In genomic region chr7:51276091-51276605, GRCh38 we compare ENCODE assay signal across 29 cellular contexts. TPM values are rescaled to one million over a fixed set of nuclear protein-coding genes. Genes with fewer than 3 reads are reported as not detected.
DNase-seq lines count a peak whose midpoint lies in the region; ATAC-seq and TF ChIP-seq lines count a peak whose summit lies in the region.
"Had no signal": no experiment of that assay in that cellular context is flagged by ENCODE, and none has a peak within 500 bp of the region (broad histone marks: within the 10 kb centered on the region; RNA-seq: fewer than 3 reads in every experiment).

No MANE protein-coding gene starts in this region.

- H3K4me1 ChIP-seq in prostate gland (replicated peaks) = no peaks in the 10 kb centered on the region
- H3K4me1 ChIP-seq in upper lobe of right lung = no peaks in the 10 kb centered on the region

- 67% methylated on average over 7 of the region's 7 CpGs for WGBS in prostate gland

- peak; percentile 30 for DNase-seq in left kidney (ENCODE audit: low read depth, low spot score)
- DNase-seq in prostate gland (ENCODE audit: low spot score) = no peak
- peak; percentile 54 for DNase-seq in upper lobe of right lung
- no peak for DNase-seq in NCI-H748 (lab: John Stamatoyannopoulos, UW; ENCODE audit: unreplicated experiment)
- no peak for DNase-seq in putamen (ENCODE audit: low spot score)
- DNase-seq in NCI-H1694 (lab: John Stamatoyannopoulos, UW) = no peak
- DNase-seq: activated naive CD4-positive, alpha-beta T cell treated with anti-CD3 and anti-CD28 coated beads for 36 hours; dermis blood vessel endothelial cell; foreskin fibroblast; heart right ventricle; kidney; MG63; NCI-H1105; NCI-H187 treated with DMSO at 0.1 percent for 48 hours; NCI-H2171; NCI-H524 treated with DMSO at 0.1 percent for 48 hours; NK-92 treated with Interleukin-12 subunit alpha and Interleukin-12 subunit beta, amount 100 ng/mL, for 24 hours; SK-N-SH; stimulated activated naive CD4-positive, alpha-beta T cell treated with Interleukin-2 at 50 U/mL for 16 hours had no signal

- ATAC-seq in upper lobe of right lung = no peak
- ATAC-seq: activated CD8-positive, alpha-beta T cell treated with anti-CD3 and anti-CD28 coated beads, Interleukin-2, amount 10 ng/mL, durations not matched to agents 7 days and 5 days; esophagus mucosa; GM12878 had no signal

- no peaks in the 10 kb centered on the region for H3K36me3 ChIP-seq in prostate gland
- H3K36me3 ChIP-seq in upper lobe of right lung = no peaks in the 10 kb centered on the region
- H3K36me3 ChIP-seq: BLaER1, heart right ventricle, MG63, thoracic aorta had no signal

- intact Hi-C loops in prostate gland (cut with DNase I) = no loop called here
- intact Hi-C loops in upper lobe of right lung (cut with DNase I) = no loop called here

- no peaks in the 10 kb centered on the region for H3K27me3 ChIP-seq in prostate gland (replicated peaks; ENCODE audit: insufficient read depth)
- H3K27me3 ChIP-seq in upper lobe of right lung = no peaks in the 10 kb centered on the region
- H3K27me3 ChIP-seq: BLaER1, MG63 had no signal

- H3K27ac ChIP-seq in angular gyrus (ENCODE audit: low read depth, low read length) (peak overlapping the region; percentile 91), prostate gland (peak overlapping the region; percentile 58 to 62), upper lobe of right lung (no peak overlapping the region)
- H3K27ac ChIP-seq: BLaER1, HL-60, KMS-11, thoracic aorta had no signal

- TF ChIP-seq POLR2A in prostate gland (IDR thresholded peaks at IDR 0.05) = no peak

- H3K4me3 ChIP-seq in prostate gland (no peak overlapping the region), upper lobe of right lung (no peak overlapping the region)
- H3K4me3 ChIP-seq: BLaER1, GM12878, heart right ventricle, MG63, thoracic aorta had no signal

- H3K9me3 ChIP-seq in prostate gland (no peaks in the 10 kb centered on the region), upper lobe of right lung (no peaks in the 10 kb centered on the region)
- H3K9me3 ChIP-seq: BLaER1, heart right ventricle, MG63, SK-N-SH, thoracic aorta had no signal

- TF ChIP-seq CTCF in prostate gland (IDR thresholded peaks at IDR 0.05) (no peak), upper lobe of right lung (IDR thresholded peaks at IDR 0.05) (no peak)

RNA-seq across cellular contexts. Expression of gene COBL, which starts 40.5 kb away (rescaled TPM):
- 10 to 100 TPM; 36.5 to 46.6 TPM for total RNA-seq in prostate gland
- 29.2 TPM for total RNA-seq in upper lobe of right lung
- total RNA-seq: activated CD8-positive, alpha-beta T cell treated with anti-CD3 and anti-CD28 coated beads, Interleukin-2, amount 10 ng/mL, durations not matched to agents 7 days and 5 days; activated naive CD4-positive, alpha-beta T cell treated with anti-CD3 and anti-CD28 coated beads for 36 hours; lung microvascular endothelial cell; pulmonary artery endothelial cell had no signal

Comparison
In these comparisons a context has a peak if more than half of its experiments do, and no peak if none do; other contexts are left out.
1. DNase-seq: peak in left kidney (single experiment) and upper lobe of right lung (single experiment); none in prostate gland (single experiment), NCI-H748 (single experiment), putamen (single experiment) and NCI-H1694 (single experiment).